ENCODE assay signal across 29 cellular contexts in genomic region chr2:207516206-207516605, GRCh38. TPM values are rescaled to one million over a fixed set of nuclear protein-coding genes. Genes with fewer than 3 reads are reported as not detected.
DNase-seq lines count a peak whose midpoint lies in the region; ATAC-seq, FAIRE-seq and TF ChIP-seq lines count a peak whose summit lies in the region.
"Had no signal": no experiment of that assay in that cellular context is flagged by ENCODE, and none has a peak within 500 bp of the region (broad histone marks: within the 10 kb centered on the region; RNA-seq: fewer than 3 reads in every experiment).

No MANE protein-coding gene starts in this region.

- peaks cover 40% of the 10 kb centered on the region for H3K4me1 Mint-ChIP-seq in activated naive CD8-positive, alpha-beta T cell (ENCODE audit: low read depth)
- peaks cover 61% of the 10 kb centered on the region for H3K4me1 Mint-ChIP-seq in activated naive CD8-positive, alpha-beta T cell treated with anti-CD3 and anti-CD28 coated beads, Interleukin-2, amount 50 U/mL, for 24 hours
- H3K4me1 Mint-ChIP-seq in astrocyte (ENCODE audit: low read depth, unreplicated experiment): peaks cover 9% of the 10 kb centered on the region

- H3K4me3 ChIP-seq in astrocyte (ENCODE audit: insufficient read depth, low read depth, low read length) (no peak overlapping the region), fibroblast of mammary gland (ENCODE audit: control insufficient read depth, low read depth, low read length) (no peak overlapping the region), suprapubic skin (no peak overlapping the region), upper lobe of left lung (no peak overlapping the region)
- H3K4me3 ChIP-seq: BLaER1, gastrocnemius medialis, HAP-1, SK-N-MC, thyroid gland had no signal

- no peaks in the 10 kb centered on the region for H4K20me1 ChIP-seq in astrocyte (ENCODE audit: insufficient read depth, low read length)
- H4K20me1 ChIP-seq: BLaER1 had no signal

- no peaks in the 10 kb centered on the region for H3K36me3 ChIP-seq in astrocyte (ENCODE audit: insufficient read depth, low read length)
- no peaks in the 10 kb centered on the region for H3K36me3 ChIP-seq in suprapubic skin
- no peaks in the 10 kb centered on the region for H3K36me3 ChIP-seq in upper lobe of left lung
- H3K36me3 ChIP-seq: BLaER1, gastrocnemius medialis, HAP-1, thyroid gland had no signal

- no peak for DNase-seq in activated naive CD8-positive, alpha-beta T cell treated with anti-CD3 and anti-CD28 coated beads, Interleukin-2, amount 50 U/mL, for 24 hours
- peak; percentile 64 for DNase-seq in astrocyte (ENCODE audit: low read depth)
- DNase-seq in fibroblast of mammary gland (ENCODE audit: low read depth): peak; percentile 66
- no peak for DNase-seq in suprapubic skin (ENCODE audit: low spot score in 2 of 2)
- DNase-seq in upper lobe of left lung: no peak
- no peak for DNase-seq in kidney glomerular epithelial cell (lab: John Stamatoyannopoulos, UW)
- no peak for DNase-seq in NCI-H1048 (lab: John Stamatoyannopoulos, UW)
- DNase-seq: activated CD4-positive, alpha-beta memory T cell treated with anti-CD3 and anti-CD28 coated beads, Interleukin-2, amount 10 ng/mL, durations not matched to agents 7 days and 5 days; activated CD4-positive, CD25-positive, alpha-beta regulatory T cell treated with anti-CD3 and anti-CD28 coated beads, Interleukin-2, amount 50 U/mL, for 72 hours; activated CD8-positive, alpha-beta memory T cell treated with anti-CD3 and anti-CD28 coated beads, Interleukin-2, amount 50 U/mL, for 48 hours; COR-L47; gastrocnemius medialis; KG1; NCI-H146; NCI-H2107; NCI-H446 treated with DMSO at 0.1 percent for 48 hours; T-helper 17 cell; thyroid gland had no signal

- TF ChIP-seq EP300 in suprapubic skin (IDR thresholded peaks at IDR 0.05) (no peak), upper lobe of left lung (IDR thresholded peaks at IDR 0.05) (no peak)

- H3K79me2 ChIP-seq in astrocyte (ENCODE audit: insufficient read depth, low read length): no peaks in the 10 kb centered on the region

- peaks cover 10% of the 10 kb centered on the region for H3K36me3 Mint-ChIP-seq in activated naive CD8-positive, alpha-beta T cell
- peaks cover 5% of the 10 kb centered on the region for H3K36me3 Mint-ChIP-seq in activated naive CD8-positive, alpha-beta T cell treated with anti-CD3 and anti-CD28 coated beads, Interleukin-2, amount 50 U/mL, for 24 hours (ENCODE audit: low read depth)
- H3K36me3 Mint-ChIP-seq in astrocyte (ENCODE audit: low read depth, unreplicated experiment): peaks cover 2% of the 10 kb centered on the region

- no peaks in the 10 kb centered on the region for H3K27me3 Mint-ChIP-seq in activated naive CD8-positive, alpha-beta T cell
- no peaks in the 10 kb centered on the region for H3K27me3 Mint-ChIP-seq in activated naive CD8-positive, alpha-beta T cell treated with anti-CD3 and anti-CD28 coated beads, Interleukin-2, amount 50 U/mL, for 24 hours
- H3K27me3 Mint-ChIP-seq in astrocyte (ENCODE audit: low read depth, unreplicated experiment): no peaks in the 10 kb centered on the region
- H3K27me3 Mint-ChIP-seq: memory B cell; stimulated activated naive CD8-positive, alpha-beta T cell treated with anti-CD3 and anti-CD28 coated beads, Interleukin-15, Interleukin-2, amounts not matched to agents 100 ng/mL and 50 ng/mL, for 24 hours; T-helper 17 cell had no signal

- FAIRE-seq in astrocyte (lab: Jason Lieb, UNC): peak; percentile 86
- FAIRE-seq: A204.1, GM18507, HTR-8/SVneo had no signal

- H3K9me3 ChIP-seq in astrocyte (ENCODE audit: insufficient read depth, low read depth, low read length) (no peaks in the 10 kb centered on the region), suprapubic skin (no peaks in the 10 kb centered on the region), upper lobe of left lung (no peaks in the 10 kb centered on the region)
- H3K9me3 ChIP-seq: BLaER1, gastrocnemius medialis, HAP-1, thyroid gland had no signal

- TF ChIP-seq POLR2A in suprapubic skin (IDR thresholded peaks at IDR 0.05) (no peak), upper lobe of left lung (IDR thresholded peaks at IDR 0.05) (no peak)

- no peak overlapping the region for H3K27ac ChIP-seq in astrocyte (ENCODE audit: low read depth, low read length)
- H3K27ac ChIP-seq in suprapubic skin: peak overlapping the region; percentile 20
- H3K27ac ChIP-seq in upper lobe of left lung: no peak overlapping the region
- H3K27ac ChIP-seq: BLaER1, gastrocnemius medialis, SK-N-MC, thyroid gland had no signal

- no peak overlapping the region for H2AFZ ChIP-seq in astrocyte (ENCODE audit: low read depth, low read length)

- 61% methylated on average over 1 of the region's 1 CpG for whole genome bisulfite sequencing in suprapubic skin
- 85 to 93% methylated on average over 1 of the region's 1 CpG for WGBS in upper lobe of left lung, 2 donors

- H3K9me3 Mint-ChIP-seq in activated naive CD8-positive, alpha-beta T cell (ENCODE audit: low read depth): peaks cover 3% of the 10 kb centered on the region
- H3K9me3 Mint-ChIP-seq in activated naive CD8-positive, alpha-beta T cell treated with anti-CD3 and anti-CD28 coated beads, Interleukin-2, amount 50 U/mL, for 24 hours: no peaks in the 10 kb centered on the region
- peaks cover 6% of the 10 kb centered on the region for H3K9me3 Mint-ChIP-seq in astrocyte (ENCODE audit: unreplicated experiment)
- H3K9me3 Mint-ChIP-seq: activated CD4-positive, alpha-beta memory T cell treated with anti-CD3 and anti-CD28 coated beads, Interleukin-2, amount 10 ng/mL, durations not matched to agents 7 days and 5 days; stimulated activated naive CD8-positive, alpha-beta T cell treated with anti-CD3 and anti-CD28 coated beads, Interleukin-15, Interleukin-2, amounts not matched to agents 100 ng/mL and 50 ng/mL, for 24 hours had no signal

- ATAC-seq in activated naive CD8-positive, alpha-beta T cell treated with anti-CD3 and anti-CD28 coated beads, Interleukin-2, amount 50 U/mL, for 24 hours: no peak
- no peak for ATAC-seq in upper lobe of left lung (ENCODE audit: low FRiP score in 2 of 2)
- ATAC-seq: gastrocnemius medialis, sciatic nerve had no signal

- H3K27me3 ChIP-seq in astrocyte (ENCODE audit: insufficient read depth, low read length) (no peaks in the 10 kb centered on the region), suprapubic skin (no peaks in the 10 kb centered on the region), upper lobe of left lung (no peaks in the 10 kb centered on the region)
- H3K27me3 ChIP-seq: BLaER1, gastrocnemius medialis, thyroid gland had no signal

- H3K4me3 Mint-ChIP-seq in activated naive CD8-positive, alpha-beta T cell: no peak overlapping the region
- H3K4me3 Mint-ChIP-seq in activated naive CD8-positive, alpha-beta T cell treated with anti-CD3 and anti-CD28 coated beads, Interleukin-2, amount 50 U/mL, for 24 hours: no peak overlapping the region
- H3K4me3 Mint-ChIP-seq in astrocyte (ENCODE audit: unreplicated experiment): no peak overlapping the region
- H3K4me3 Mint-ChIP-seq: activated CD4-positive, alpha-beta memory T cell treated with anti-CD3 and anti-CD28 coated beads, Interleukin-2, amount 10 ng/mL, durations not matched to agents 7 days and 5 days; memory B cell; stimulated activated naive CD8-positive, alpha-beta T cell treated with anti-CD3 and anti-CD28 coated beads, Interleukin-15, Interleukin-2, amounts not matched to agents 100 ng/mL and 50 ng/mL, for 24 hours; T-helper 17 cell had no signal

- TF ChIP-seq CTCF in astrocyte (IDR thresholded peaks at IDR 0.05; ENCODE audit: insufficient read depth, low read depth, low read length) (no peak), fibroblast of mammary gland (conservative IDR thresholded peaks at IDR 0.05; ENCODE audit: control insufficient read depth, insufficient read depth, low read depth, low read length) (no peak), suprapubic skin (IDR thresholded peaks at IDR 0.05) (no peak), upper lobe of left lung (IDR thresholded peaks at IDR 0.05) (no peak)

- peak overlapping the region; percentile 37 for H3K27ac Mint-ChIP-seq in activated naive CD8-positive, alpha-beta T cell
- no peak overlapping the region for H3K27ac Mint-ChIP-seq in activated naive CD8-positive, alpha-beta T cell treated with anti-CD3 and anti-CD28 coated beads, Interleukin-2, amount 50 U/mL, for 24 hours
- H3K27ac Mint-ChIP-seq in astrocyte (ENCODE audit: unreplicated experiment): no peak overlapping the region
- H3K27ac Mint-ChIP-seq: activated CD4-positive, alpha-beta memory T cell treated with anti-CD3 and anti-CD28 coated beads, Interleukin-2, amount 10 ng/mL, durations not matched to agents 7 days and 5 days; memory B cell; progenitor cell of endocrine pancreas; T-helper 17 cell had no signal

- no peak overlapping the region for H3K9ac ChIP-seq in astrocyte (ENCODE audit: low read length)
- H3K9ac ChIP-seq: BLaER1 had no signal

- H3K4me1 ChIP-seq in astrocyte (ENCODE audit: insufficient read depth, low read length): peaks cover 35% of the 10 kb centered on the region
- H3K4me1 ChIP-seq in suprapubic skin: peaks cover 43% of the 10 kb centered on the region
- H3K4me1 ChIP-seq in upper lobe of left lung: no peaks in the 10 kb centered on the region
- H3K4me1 ChIP-seq: BLaER1, gastrocnemius medialis, HAP-1 had no signal

- H3K4me2 ChIP-seq in astrocyte (ENCODE audit: low read length): no peak overlapping the region
- H3K4me2 ChIP-seq: BLaER1 had no signal

RNA-seq across cellular contexts. Expression of gene CREB1, which starts 13.6 kb away (rescaled TPM):
- total RNA-seq in astrocyte (56.4 and 63.3 TPM in 2 replicates), suprapubic skin (10 to 100 TPM; 33.3 to 90.4 (median 55.1) TPM), upper lobe of left lung (10 to 100 TPM; 15.7 to 75.5 (median 41.8) TPM)

Comparison
In these comparisons a context has a peak if more than half of its experiments do, and no peak if none do; other contexts are left out.
1. DNase-seq: peak in astrocyte (single experiment) and fibroblast of mammary gland (single experiment); none in activated naive CD8-positive, alpha-beta T cell treated with anti-CD3 and anti-CD28 coated beads, Interleukin-2, amount 50 U/mL, for 24 hours (single experiment), suprapubic skin (0 of 2), upper lobe of left lung (0 of 2), kidney glomerular epithelial cell (single experiment) and NCI-H1048 (single experiment).